In the genomic region with DNA sequence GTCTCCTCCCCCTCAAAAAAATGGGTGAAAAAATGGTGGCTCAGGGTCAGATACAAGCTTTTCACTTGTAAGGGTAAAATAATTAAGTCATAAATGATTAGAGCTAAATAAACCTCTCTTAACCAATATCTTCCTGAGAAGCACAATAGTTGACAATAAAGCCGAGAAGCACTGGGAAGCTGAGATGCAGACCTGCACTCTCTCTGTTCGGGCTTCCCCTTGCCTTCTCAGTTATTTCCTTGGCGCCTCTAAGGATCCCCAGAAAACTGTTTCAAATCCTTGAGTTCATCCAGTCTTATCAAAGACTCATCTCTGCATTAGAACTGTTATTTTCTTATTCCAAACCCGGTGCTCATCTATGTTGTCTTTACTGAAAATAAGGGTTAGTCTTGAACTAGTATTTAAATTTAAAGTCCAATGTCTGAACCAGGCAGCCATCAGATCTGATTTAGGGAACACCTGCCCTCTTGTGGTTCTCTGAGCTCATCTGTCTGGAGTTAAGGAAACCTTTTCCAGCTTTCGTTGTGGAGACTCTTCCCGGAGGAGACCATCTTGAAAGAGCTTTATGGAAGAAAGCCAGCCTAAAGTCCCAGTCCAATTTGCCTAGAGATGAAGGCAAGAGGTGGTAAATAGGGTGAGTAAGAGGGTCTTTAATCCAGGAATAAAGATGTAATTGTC, we compare ENCODE assay signal across 9 cellular contexts.
DNase-seq lines count a peak whose midpoint lies in the region; ATAC-seq and TF ChIP-seq lines count a peak whose summit lies in the region.
"Had no signal": no experiment of that assay in that cellular context is flagged by ENCODE, and none has a peak within 500 bp of the region (broad histone marks: within the 10 kb centered on the region; RNA-seq: fewer than 3 reads in every experiment).

No MANE protein-coding gene starts in this region.

- no peak overlapping the region for H2AK9ac ChIP-seq in IMR-90 (replicated peaks; ENCODE audit: low read depth, low read length, poor library complexity)

- H4K5ac ChIP-seq in IMR-90 (ENCODE audit: low read depth, low read length), result no peak overlapping the region

- BruUV-seq in IMR-90 (replicated peaks; lab: Mats Ljungman, UMichigan), result no TSS peak

- H3K79me1 ChIP-seq in IMR-90 (ENCODE audit: low read depth in 1 of 2, low read length in 2 of 2), result no peaks in the 10 kb centered on the region

- H3K9me1 ChIP-seq in IMR-90 (ENCODE audit: insufficient read depth, low read length), result no peaks in the 10 kb centered on the region

- H3K4ac ChIP-seq in IMR-90 (ENCODE audit: low read depth, low read length), result no peak overlapping the region

- POLR2A ChIA-PET in IMR-90 (lab: Charles Lee; ENCODE audit: unreplicated experiment), result no interaction called here

- H3K4me1 ChIP-seq in IMR-90 (ENCODE audit: control insufficient read depth, insufficient read depth, low read length) (no peaks in the 10 kb centered on the region), left lung (no peaks in the 10 kb centered on the region)

- H3K36me3 ChIP-seq in IMR-90 (ENCODE audit: control insufficient read depth, insufficient read depth, low read length), result no peaks in the 10 kb centered on the region
- no peaks in the 10 kb centered on the region for H3K36me3 ChIP-seq in left lung

- in situ Hi-C loops in IMR-90 (cut with MboI; ENCODE audit: low sequenced_read_pairs), result no loop called here

- no peak overlapping the region for H3K14ac ChIP-seq in IMR-90 (replicated peaks; ENCODE audit: low read depth, low read length)

- ATAC-seq in IMR-90 (ENCODE audit: low read depth) (no peak), left lung (peak; percentile 59), GM21529 (IDR thresholded peaks at IDR 0.05; ENCODE audit: unreplicated experiment) (no peak), GM19452 (IDR thresholded peaks at IDR 0.05; ENCODE audit: unreplicated experiment) (no peak), HG03378 (IDR thresholded peaks at IDR 0.05; ENCODE audit: unreplicated experiment) (no peak)

- H3K56ac ChIP-seq in IMR-90 (ENCODE audit: extremely low read depth, insufficient read depth, low read length), result no peak overlapping the region

- H2AK5ac ChIP-seq in IMR-90 (ENCODE audit: low read depth, low read length), result no peak overlapping the region

- dilution Hi-C loops in IMR-90 (cut with HindIII; ENCODE audit: low sequenced_read_pairs, unreplicated experiment), result no loop called here

- H4K20me1 ChIP-seq in IMR-90 (ENCODE audit: insufficient read depth, low read length), result no peaks in the 10 kb centered on the region

- DNase-seq in AG09309 (ENCODE audit: low read depth) (no peak), IMR-90 (peak; percentile 5), left lung (no peak), NK-92 (lab: John Stamatoyannopoulos, UW; ENCODE audit: unreplicated experiment) (no peak)
- DNase-seq: activated naive CD8-positive, alpha-beta T cell treated with anti-CD3 and anti-CD28 coated beads, Interleukin-2, amount 10 ng/mL, durations not matched to agents 7 days and 5 days had no signal

- TF ChIP-seq RAD21 in IMR-90 (IDR thresholded peaks at IDR 0.05; ENCODE audit: low read length), result no peak

- no peak for TF ChIP-seq POLR2A in IMR-90 (IDR thresholded peaks at IDR 0.05; ENCODE audit: low read depth, low read length)

- H2BK120ac ChIP-seq in IMR-90 (ENCODE audit: low read depth, low read length), result no peak overlapping the region

- H2AFZ ChIP-seq in IMR-90 (replicated peaks; ENCODE audit: low read length, poor library complexity), result no peak overlapping the region

- H2BK20ac ChIP-seq in IMR-90 (ENCODE audit: low read depth, low read length), result no peak overlapping the region

- WGBS in IMR-90 (ENCODE audit: extremely low coverage in 2 of 2, insufficient read length in 1 of 2), 2 experiments, result no CpG with 5 or more reads among the region's 6 CpGs

- H3K27me3 ChIP-seq in IMR-90 (ENCODE audit: control insufficient read depth, insufficient read depth, low read length), result no peaks in the 10 kb centered on the region
- H3K27me3 ChIP-seq in left lung, result no peaks in the 10 kb centered on the region

- intact Hi-C loops in IMR-90 (cut with micrococcal nuclease), result no loop called here
- intact Hi-C loops in left lung (cut with DNase I), result no loop called here

- CTCF ChIA-PET in IMR-90 (lab: Yijun Ruan, JAX), result interaction anchor here (0.7 to 1.6 kb wide), 3 partner anchors 22 to 939 kb away, joined by 3 to 4 read pairs (median 3); no protein-coding TSS in a partner anchor

- H4K8ac ChIP-seq in IMR-90 (ENCODE audit: low read depth in 2 of 2, low read length in 2 of 2), result no peak overlapping the region

- no peak overlapping the region for H4K91ac ChIP-seq in IMR-90 (ENCODE audit: insufficient read depth, low read depth, low read length)

- H3K4me3 ChIP-seq in AG09309 (ENCODE audit: control insufficient read depth, low read depth, low read length), result no peak overlapping the region
- H3K4me3 ChIP-seq in IMR-90 (ENCODE audit: insufficient read depth, low read depth, low read length), result no peak overlapping the region
- no peak overlapping the region for H3K4me3 ChIP-seq in left lung

- no peak overlapping the region for H3K9ac ChIP-seq in IMR-90 (ENCODE audit: low read depth, low read length)

- TF ChIP-seq CTCF in AG09309 (IDR thresholded peaks at IDR 0.05; ENCODE audit: control insufficient read depth, insufficient read depth, low read depth, low read length, missing control alignments) (peak; percentile 37), IMR-90 (conservative IDR thresholded peaks at IDR 0.05; ENCODE audit: low read depth, low read length) (no peak), VCaP (conservative IDR thresholded peaks at IDR 0.05) (peak; percentile 91), left lung (IDR thresholded peaks at IDR 0.05) (peak in 1 of 2 donors; percentile 24)

- H3K4me2 ChIP-seq in IMR-90 (ENCODE audit: low read depth, low read length), result no peak overlapping the region

- H2BK15ac ChIP-seq in IMR-90 (ENCODE audit: low read depth, low read length), result no peak overlapping the region

- no peak overlapping the region for H2BK5ac ChIP-seq in IMR-90 (ENCODE audit: low read depth, low read length, poor library complexity, severe bottlenecking)

- H3K9me3 ChIP-seq in IMR-90 (ENCODE audit: control insufficient read depth, insufficient read depth, low read length) (0 out of 2 replicates have a peak, but pooled peaks cover 2% of the 10 kb centered on the region), left lung (no peaks in the 10 kb centered on the region)

- H3K23ac ChIP-seq in IMR-90 (ENCODE audit: low read depth, low read length), result no peak overlapping the region

- no peak overlapping the region for H3K27ac ChIP-seq in IMR-90 (ENCODE audit: insufficient read depth, low read length)
- H3K27ac ChIP-seq in VCaP, result no peak overlapping the region
- no peak overlapping the region for H3K27ac ChIP-seq in left lung

- no peak overlapping the region for H3K18ac ChIP-seq in IMR-90 (ENCODE audit: low read depth, low read length)

TF ChIP-seq in IMR-90, 13 proteins besides CTCF, POLR2A, EP300 and RAD21:
- TF ChIP-seq CEBPB (IDR thresholded peaks at IDR 0.05; ENCODE audit: low read depth, low read length) (no peak), NFE2L2 (IDR thresholded peaks at IDR 0.05; ENCODE audit: low read depth, low read length) (no peak), MXI1 (IDR thresholded peaks at IDR 0.05; ENCODE audit: borderline replicate concordance, low read depth, low read length) (no peak), RCOR1 (IDR thresholded peaks at IDR 0.05; ENCODE audit: insufficient replicate concordance, low read length) (no peak), MAZ (IDR thresholded peaks at IDR 0.05; ENCODE audit: borderline replicate concordance, low read depth, low read length) (no peak), MAFK (IDR thresholded peaks at IDR 0.05; ENCODE audit: low read depth, low read length) (no peak), BHLHE40 (IDR thresholded peaks at IDR 0.05; ENCODE audit: low read depth, low read length) (no peak), CHD1 (IDR thresholded peaks at IDR 0.05; ENCODE audit: low read depth, low read length) (no peak), FOS (IDR thresholded peaks at IDR 0.05; ENCODE audit: low read depth, low read length) (no peak), SMC3 (IDR thresholded peaks at IDR 0.05; ENCODE audit: low read depth, low read length) (no peak), RFX5 (IDR thresholded peaks at IDR 0.05; ENCODE audit: low read depth, low read length) (no peak)
- TF ChIP-seq, protein P1, sequence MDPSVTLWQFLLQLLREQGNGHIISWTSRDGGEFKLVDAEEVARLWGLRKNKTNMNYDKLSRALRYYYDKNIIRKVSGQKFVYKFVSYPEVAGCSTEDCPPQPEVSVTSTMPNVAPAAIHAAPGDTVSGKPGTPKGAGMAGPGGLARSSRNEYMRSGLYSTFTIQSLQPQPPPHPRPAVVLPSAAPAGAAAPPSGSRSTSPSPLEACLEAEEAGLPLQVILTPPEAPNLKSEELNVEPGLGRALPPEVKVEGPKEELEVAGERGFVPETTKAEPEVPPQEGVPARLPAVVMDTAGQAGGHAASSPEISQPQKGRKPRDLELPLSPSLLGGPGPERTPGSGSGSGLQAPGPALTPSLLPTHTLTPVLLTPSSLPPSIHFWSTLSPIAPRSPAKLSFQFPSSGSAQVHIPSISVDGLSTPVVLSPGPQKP (IDR thresholded peaks at IDR 0.05; ENCODE audit: borderline replicate concordance, low read depth, low read length), result no peak
- TF ChIP-seq, protein P2, sequence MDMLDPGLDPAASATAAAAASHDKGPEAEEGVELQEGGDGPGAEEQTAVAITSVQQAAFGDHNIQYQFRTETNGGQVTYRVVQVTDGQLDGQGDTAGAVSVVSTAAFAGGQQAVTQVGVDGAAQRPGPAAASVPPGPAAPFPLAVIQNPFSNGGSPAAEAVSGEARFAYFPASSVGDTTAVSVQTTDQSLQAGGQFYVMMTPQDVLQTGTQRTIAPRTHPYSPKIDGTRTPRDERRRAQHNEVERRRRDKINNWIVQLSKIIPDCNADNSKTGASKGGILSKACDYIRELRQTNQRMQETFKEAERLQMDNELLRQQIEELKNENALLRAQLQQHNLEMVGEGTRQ (IDR thresholded peaks at IDR 0.05; ENCODE audit: low read depth, low read length), result no peak
TF ChIP-seq in IMR-90: peak in this region for 0.
